Comparison of ENCODE assay signal across 8 cellular contexts in genomic region chr3:140942221-140943104, GRCh38. TPM values are rescaled to one million over a fixed set of nuclear protein-coding genes. Genes with fewer than 3 reads are reported as not detected.
DNase-seq lines count a peak whose midpoint lies in the region; ATAC-seq and TF ChIP-seq lines count a peak whose summit lies in the region.

No MANE protein-coding gene starts in this region.

- no peaks in the 10 kb centered on the region for H3K36me3 ChIP-seq in liver (ENCODE audit: control insufficient read depth in 4 of 4, insufficient read depth in 3 of 4, low read depth in 1 of 4, low read length in 3 of 4)

- H3K27ac ChIP-seq in coronary artery, result peak overlapping the region; percentile 93 to 99
- peak overlapping the region; percentile 73 to 88 for H3K27ac ChIP-seq in liver (ENCODE audit: low read depth in 1 of 2, low read length in 2 of 2)

- peak overlapping the region; percentile 98 for H3K4me3 ChIP-seq in coronary artery
- peak overlapping the region; percentile 49 to 66 (median 63) for H3K4me3 ChIP-seq in liver (ENCODE audit: low read depth in 1 of 3, low read length in 3 of 3)

- peak overlapping the region; percentile 1 to 40 for H3K9ac ChIP-seq in liver (ENCODE audit: low read depth in 1 of 2, low read length in 2 of 2)

- H3K27me3 ChIP-seq in liver (ENCODE audit: control insufficient read depth in 4 of 4, insufficient read depth in 4 of 4, low read length in 3 of 4), result peaks cover 0 to 7% (median 2%) of the 10 kb centered on the region in 4 donors

- TF ChIP-seq CTCF in coronary artery (IDR thresholded peaks at IDR 0.05) (no peak), liver (IDR thresholded peaks at IDR 0.05; ENCODE audit: low read depth, low read length, missing input control) (no peak)

- ATAC-seq in HG02610 (IDR thresholded peaks at IDR 0.05; ENCODE audit: unreplicated experiment), result peak; percentile 47

- TF ChIP-seq RAD21 in liver (IDR thresholded peaks at IDR 0.05), result no peak

- H3K4me1 ChIP-seq in liver (ENCODE audit: control insufficient read depth in 4 of 4, insufficient read depth in 4 of 4, low read length in 3 of 4), result peaks cover 0 to 10% (median 5%) of the 10 kb centered on the region in 4 donors

- 3% methylated on average over 56 of the region's 56 CpGs for WGBS in liver

- H3K9me3 ChIP-seq in liver (ENCODE audit: control insufficient read depth in 4 of 4, low read length in 3 of 4), result peaks cover 0 to 3% (median 0%) of the 10 kb centered on the region in 4 donors

- DNase-seq in NCI-H345 (lab: John Stamatoyannopoulos, UW) (peak; percentile 10), NCI-H345 treated with DMSO at 0.1 percent for 48 hours (lab: John Stamatoyannopoulos, UW; ENCODE audit: unreplicated experiment) (no peak), NCI-H1105 (lab: John Stamatoyannopoulos, UW) (peak; percentile 48), coronary artery (ENCODE audit: low spot score) (peak; percentile 82)
- peak; percentile 5 to 29 for DNase-seq in activated CD4-positive, alpha-beta T cell treated with anti-CD3 and anti-CD28 coated beads for 4 hours
- DNase-seq in stimulated activated CD4-positive, alpha-beta T cell treated with anti-CD3 and anti-CD28 coated beads, Interleukin-4, amount 100 ng/mL, for 24 hours, result peak; percentile 31

TF ChIP-seq in liver, 16 proteins besides CTCF, POLR2A, EP300 and RAD21:
- TF ChIP-seq YY1 (IDR thresholded peaks at IDR 0.05) (peak; percentile 68), ATF3 (IDR thresholded peaks at IDR 0.05) (no peak), ZBTB33 (IDR thresholded peaks at IDR 0.05) (no peak)

RNA-seq across cellular contexts. Expression of gene SLC25A36, which starts 0.8 kb away (rescaled TPM):
- total RNA-seq in liver, result 10 to 100 TPM in 1 of 2 donors, 1 to 10 TPM in 1; 5.5 to 20.5 TPM
- polyA plus RNA-seq in liver, result 1 to 10 TPM; 1.5 to 5.4 TPM
